1 cellular context compared by ENCODE assay signal in genomic region chr5:131169810-131170539, GRCh38.
TF ChIP-seq lines count a peak whose summit lies in the region.

No MANE protein-coding gene starts in this region.

TF ChIP-seq in HepG2, 621 proteins besides CTCF, POLR2A, EP300 and RAD21 (continued from another document and continues in another):
- no peak for TF ChIP-seq ZBTB34 (CRISPR knock-in tag; IDR thresholded peaks at IDR 0.05)
- TF ChIP-seq PAXIP1 (CRISPR knock-in tag; conservative IDR thresholded peaks at IDR 0.05): no peak; the same call in 1 of the 2 replicates
- TF ChIP-seq SMC3 (IDR thresholded peaks at IDR 0.05; ENCODE audit: low read length): no peak
- TF ChIP-seq ZNF784 (CRISPR knock-in tag; IDR thresholded peaks at IDR 0.05; ENCODE audit: borderline replicate concordance): no peak
- no peak for TF ChIP-seq PBX2 (CRISPR knock-in tag; IDR thresholded peaks at IDR 0.05)
- no peak for TF ChIP-seq ARID5B (CRISPR knock-in tag; IDR thresholded peaks at IDR 0.05)
- no peak for TF ChIP-seq ZNF775 (CRISPR knock-in tag; IDR thresholded peaks at IDR 0.05; ENCODE audit: borderline replicate concordance)
- no peak for TF ChIP-seq ZNF431 (CRISPR knock-in tag; IDR thresholded peaks at IDR 0.05; ENCODE audit: borderline replicate concordance, low read depth)
- TF ChIP-seq SKIL (CRISPR knock-in tag; IDR thresholded peaks at IDR 0.05; ENCODE audit: borderline replicate concordance): no peak
- no peak for TF ChIP-seq PBX3 (CRISPR knock-in tag; IDR thresholded peaks at IDR 0.05; ENCODE audit: borderline replicate concordance)
- TF ChIP-seq ZBTB38 (CRISPR knock-in tag; IDR thresholded peaks at IDR 0.05): no peak
- TF ChIP-seq ATF7 (IDR thresholded peaks at IDR 0.05): no peak
- TF ChIP-seq ATF7 (CRISPR knock-in tag; IDR thresholded peaks at IDR 0.05): no peak
- TF ChIP-seq KLF15 (CRISPR knock-in tag; IDR thresholded peaks at IDR 0.05; ENCODE audit: borderline replicate concordance): no peak
- TF ChIP-seq ISL2 (CRISPR knock-in tag; IDR thresholded peaks at IDR 0.05): no peak
- TF ChIP-seq MNT (IDR thresholded peaks at IDR 0.05): no peak
- TF ChIP-seq GATA4 (IDR thresholded peaks at IDR 0.05; ENCODE audit: borderline replicate concordance, low read depth): no peak
- no peak for TF ChIP-seq HNRNPUL1 (IDR thresholded peaks at IDR 0.05; ENCODE audit: low read depth, low read length)
- TF ChIP-seq ZNF335 (CRISPR knock-in tag; IDR thresholded peaks at IDR 0.05): no peak
- 0 out of 2 replicates have a peak, but pooled peaks have one; percentile 5 for TF ChIP-seq TARDBP (CRISPR knock-in tag; IDR thresholded peaks at IDR 0.05)
- TF ChIP-seq DBP (CRISPR knock-in tag; IDR thresholded peaks at IDR 0.05; ENCODE audit: not compliant biosample characterization): no peak
- no peak for TF ChIP-seq ATF7-NPFF (CRISPR knock-in tag; IDR thresholded peaks at IDR 0.05; ENCODE audit: low read depth)
- no peak for TF ChIP-seq SALL1 (CRISPR knock-in tag; IDR thresholded peaks at IDR 0.05)
- peak; percentile 68; the same call in 1 of the 2 replicates for TF ChIP-seq SOX5 (CRISPR knock-in tag; IDR thresholded peaks at IDR 0.05; ENCODE audit: borderline replicate concordance)
- TF ChIP-seq NFE2L2 (IDR thresholded peaks at IDR 0.05; ENCODE audit: low read length): peak; percentile 29; the same call in 1 of the 2 replicates
- no peak for TF ChIP-seq ZZZ3 (CRISPR knock-in tag; IDR thresholded peaks at IDR 0.05; ENCODE audit: borderline replicate concordance)
- no peak for TF ChIP-seq JDP2 (CRISPR knock-in tag; IDR thresholded peaks at IDR 0.05; ENCODE audit: borderline replicate concordance)
